In genomic region chr17:31550389-31551056, GRCh38 we compare ENCODE assay signal across 8 cellular contexts.
DNase-seq lines count a peak whose midpoint lies in the region; ATAC-seq, FAIRE-seq and TF ChIP-seq lines count a peak whose summit lies in the region.

No MANE protein-coding gene starts in this region.

- no peaks in the 10 kb centered on the region for H3K9me3 ChIP-seq in K562 (replicated peaks; ENCODE audit: control insufficient read depth, insufficient read depth, low read depth, low read length)
- no peaks in the 10 kb centered on the region for H3K9me3 ChIP-seq in mesenchymal stem cell (ENCODE audit: control insufficient read depth, low read length)
- no peaks in the 10 kb centered on the region for H3K9me3 ChIP-seq in aorta (ENCODE audit: control insufficient read depth, low read length)

- intact Hi-C loops in Calu3 (cut with micrococcal nuclease; ENCODE audit: unreplicated experiment), result no loop called here
- intact Hi-C loops in K562 (cut with micrococcal nuclease), result no loop called here
- intact Hi-C loops in aorta (cut with DNase I), result loop anchor here in 1 of 2 donors (10.0 kb wide), 1 partner anchor 354 kb away; the partner anchor contains the start of gene UTP6

- no peak overlapping the region for H3K18ac ChIP-seq in mesenchymal stem cell (ENCODE audit: low read depth in 1 of 2, low read length in 2 of 2)

- H3K4me2 ChIP-seq in K562 (ENCODE audit: insufficient read depth, low read length), result peak overlapping the region; percentile 78
- peak overlapping the region; percentile 61 for H3K4me2 ChIP-seq in mesenchymal stem cell (ENCODE audit: low read length, poor library complexity, severe bottlenecking)

- no peaks in the 10 kb centered on the region for H3K79me1 ChIP-seq in mesenchymal stem cell (replicated peaks; ENCODE audit: low read length, poor library complexity, severe bottlenecking)

- peak overlapping the region; percentile 69 for H3K27ac Mint-ChIP-seq in Calu3 (ENCODE audit: unreplicated experiment)

- H3K79me2 ChIP-seq in K562 (ENCODE audit: control insufficient read depth, insufficient read depth, low read length), result peaks cover 7% of the 10 kb centered on the region; the same call in 2 of the 3 replicates

- H3K9ac ChIP-seq in K562 (ENCODE audit: insufficient read depth in 1 of 2, low read depth in 2 of 2, low read length in 2 of 2), result peak overlapping the region; percentile 63 to 88; a peak in 3 of 4 replicates
- H3K9ac ChIP-seq in mesenchymal stem cell (ENCODE audit: low read length), result peak overlapping the region; percentile 93

- peaks cover 9% of the 10 kb centered on the region for H3K4me1 Mint-ChIP-seq in Calu3 (ENCODE audit: low read depth, unreplicated experiment)

- WGBS in K562 (ENCODE audit: insufficient coverage, low coverage, missing lambda C conversion rate), result 6% methylated on average over 17 of the region's 17 CpGs
- 17% methylated on average over 17 of the region's 17 CpGs for WGBS in mesenchymal stem cell
- WGBS in aorta, 2 donors, result 16 to 17% methylated on average over 17 of the region's 17 CpGs

- 0 out of 2 replicates have a peak, but pooled peaks cover 3% of the 10 kb centered on the region for H4K20me1 ChIP-seq in K562 (replicated peaks; ENCODE audit: control insufficient read depth, insufficient read depth, low read length)

- no peak overlapping the region for H3K14ac ChIP-seq in mesenchymal stem cell (ENCODE audit: low read length in 2 of 2)

- no peaks in the 10 kb centered on the region for H3K9me3 Mint-ChIP-seq in Calu3 (ENCODE audit: low read depth, unreplicated experiment)

- ATAC-seq in K562, result no peak
- ATAC-seq in aorta (ENCODE audit: low FRiP score), result peak; percentile 12
- no peak for ATAC-seq in GM19351 (IDR thresholded peaks at IDR 0.05; ENCODE audit: unreplicated experiment)
- ATAC-seq in GM21526 (IDR thresholded peaks at IDR 0.05; ENCODE audit: low FRiP score, unreplicated experiment), result no peak

- TF ChIP-seq EP300 in Ishikawa (IDR thresholded peaks at IDR 0.05; ENCODE audit: borderline replicate concordance) (no peak; the same call in 1 of the 2 replicates), K562 (IDR thresholded peaks at IDR 0.05; ENCODE audit: low read length) (no peak)

- H2AFZ ChIP-seq in K562 (ENCODE audit: low read depth, low read length), result peak overlapping the region; percentile 79
- no peak overlapping the region for H2AFZ ChIP-seq in mesenchymal stem cell (ENCODE audit: low read depth, low read length)

- peaks cover 7 to 13% of the 10 kb centered on the region in 2 experiments; a peak in 4 of 5 replicates for H3K27me3 ChIP-seq in K562 (ENCODE audit: control insufficient read depth in 2 of 2, insufficient read depth in 2 of 2, low read length in 2 of 2)
- H3K27me3 ChIP-seq in mesenchymal stem cell (ENCODE audit: control insufficient read depth in 1 of 2, insufficient read depth in 1 of 2, low read length in 2 of 2), result no peaks in the 10 kb centered on the region
- no peaks in the 10 kb centered on the region for H3K27me3 ChIP-seq in aorta (ENCODE audit: control insufficient read depth in 1 of 2, insufficient read depth in 2 of 2, low read length in 1 of 2)

- H3K27ac ChIP-seq in K562 (ENCODE audit: extremely low read depth, low read depth, low read length) (peak overlapping the region; percentile 54; the same call in 2 of the 3 replicates), mesenchymal stem cell (ENCODE audit: low read length, poor library complexity, severe bottlenecking) (no peak overlapping the region), aorta (ENCODE audit: low read depth in 1 of 2, low read length in 2 of 2) (peak overlapping the region in 1 of 2 donors; percentile 46)

- H3K9me1 ChIP-seq in K562 (ENCODE audit: control insufficient read depth, insufficient read depth, low read length), result no peaks in the 10 kb centered on the region

- H3K4ac ChIP-seq in mesenchymal stem cell (ENCODE audit: low read depth in 1 of 2, low read length in 2 of 2), result no peak overlapping the region

- POLR2A ChIA-PET in K562 (lab: Yijun Ruan, JAX), result no interaction called here

- H2BK5ac ChIP-seq in mesenchymal stem cell (ENCODE audit: low read depth, low read length, poor library complexity, severe bottlenecking), result no peak overlapping the region

- CTCF ChIA-PET in Calu3 (lab: Charles Lee), result interaction anchor here (0.6 to 1.5 kb wide), 2 partner anchors 292 to 496 kb away, joined by 4 read pairs; no protein-coding TSS in a partner anchor
- CTCF ChIA-PET in K562 (lab: Yijun Ruan, JAX; ENCODE audit: low intra/inter-chr PET ratio), result interaction anchor here (1.3 kb wide), 1 partner anchor 9 kb away, joined by 4 read pairs; no protein-coding TSS in a partner anchor

- no peak for TF ChIP-seq POLR2A in K562 (conservative IDR thresholded peaks at IDR 0.05)

- H2BK12ac ChIP-seq in mesenchymal stem cell (ENCODE audit: low read length in 2 of 2), result peak overlapping the region in 1 of 2 experiments; percentile 47

- H4K91ac ChIP-seq in mesenchymal stem cell (ENCODE audit: low read length), result no peak overlapping the region

- BruUV-seq in Calu3 (replicated peaks; lab: Mats Ljungman, UMichigan) (no TSS peak), K562 (replicated peaks; lab: Mats Ljungman, UMichigan) (no TSS peak)

- peaks cover 3 to 9% of the 10 kb centered on the region in 2 experiments; a peak in 4 of 5 replicates for H3K4me1 ChIP-seq in K562 (replicated peaks in 1 of 2; ENCODE audit: control insufficient read depth in 2 of 2, insufficient read depth in 2 of 2, low read length in 2 of 2)
- peaks cover 6% of the 10 kb centered on the region for H3K4me1 ChIP-seq in mesenchymal stem cell (ENCODE audit: control insufficient read depth, insufficient read depth, low read depth, low read length)
- H3K4me1 ChIP-seq in aorta (ENCODE audit: control insufficient read depth in 1 of 2, insufficient read depth in 2 of 2, low read length in 2 of 2), result no peaks in the 10 kb centered on the region

- H3K36me3 ChIP-seq in K562 (ENCODE audit: control insufficient read depth, insufficient read depth, low read length) (no peaks in the 10 kb centered on the region), mesenchymal stem cell (ENCODE audit: control insufficient read depth in 1 of 2, insufficient read depth in 2 of 2, low read depth in 1 of 2, low read length in 2 of 2) (no peaks in the 10 kb centered on the region), aorta (ENCODE audit: control insufficient read depth in 1 of 2, insufficient read depth in 2 of 2, low read length in 1 of 2) (no peaks in the 10 kb centered on the region)

- H2AK5ac ChIP-seq in mesenchymal stem cell (ENCODE audit: low read length, severe bottlenecking), result no peak overlapping the region

- in situ Hi-C loops in K562 (cut with MboI), result loop anchor here (5.0 kb wide), 1 partner anchor 297 kb away; no protein-coding TSS in a partner anchor

- DNase-seq in Calu3 (no peak), K562 (ENCODE audit: extremely low read depth in 1 of 4, low spot score in 3 of 4) (no peak), mesenchymal stem cell (peak; percentile 56), aorta (no peak), H4 (ENCODE audit: low spot score) (no peak)

- H4K8ac ChIP-seq in mesenchymal stem cell (ENCODE audit: low read length), result peak overlapping the region; percentile 19

- H3K23ac ChIP-seq in mesenchymal stem cell (ENCODE audit: low read length in 2 of 2), result no peak overlapping the region

- no peak for TF ChIP-seq CTCF in Calu3 (IDR thresholded peaks at IDR 0.05; ENCODE audit: unreplicated experiment)
- no peak for TF ChIP-seq CTCF in K562 (IDR thresholded peaks at IDR 0.05 in 2 of 3, conservative IDR thresholded peaks at IDR 0.05 in 1 of 3; ENCODE audit: insufficient read depth in 2 of 3, low read depth in 1 of 3, low read length in 3 of 3)

- no peak overlapping the region for H2BK120ac ChIP-seq in mesenchymal stem cell (ENCODE audit: low read depth, low read length)

- H3K36me3 Mint-ChIP-seq in Calu3 (ENCODE audit: insufficient read depth, unreplicated experiment), result peaks cover 33% of the 10 kb centered on the region

- no peaks in the 10 kb centered on the region for H3K27me3 Mint-ChIP-seq in Calu3 (ENCODE audit: unreplicated experiment)

- H2BK15ac ChIP-seq in mesenchymal stem cell (ENCODE audit: low read depth, poor library complexity, severe bottlenecking), result no peak overlapping the region

- H3K4me3 ChIP-seq in K562 (peak overlapping the region; percentile 97), mesenchymal stem cell (ENCODE audit: insufficient read depth in 1 of 2, low read depth in 1 of 2, low read length in 2 of 2) (peak overlapping the region; percentile 49 to 82), aorta (ENCODE audit: low read length in 2 of 2) (peak overlapping the region; percentile 16 to 52)

- peak overlapping the region; percentile 84 for H3K4me3 Mint-ChIP-seq in Calu3 (ENCODE audit: low read depth, unreplicated experiment)

- TF ChIP-seq RAD21 in Ishikawa (IDR thresholded peaks at IDR 0.05; ENCODE audit: low read depth) (peak; percentile 7; the same call in 1 of the 2 replicates), K562 (CRISPR knock-in tag; conservative IDR thresholded peaks at IDR 0.05 in 1 of 2, IDR thresholded peaks at IDR 0.05 in 1 of 2) (no peak)

- no peak for FAIRE-seq in K562 (lab: Jason Lieb, UNC)

TF ChIP-seq in Ishikawa, 13 proteins besides CTCF, POLR2A, EP300 and RAD21:
- peak; percentile 38; the same call in 1 of the 2 replicates for TF ChIP-seq MAX (IDR thresholded peaks at IDR 0.05)
- TF ChIP-seq FOXM1 (IDR thresholded peaks at IDR 0.05; ENCODE audit: borderline replicate concordance, low read depth), result no peak

TF ChIP-seq in K562, 482 proteins besides CTCF, POLR2A, EP300 and RAD21 (continues in another document):
- TF ChIP-seq TFAM (CRISPR knock-in tag; conservative IDR thresholded peaks at IDR 0.05) (no peak), DDX20 (tag; IDR thresholded peaks at IDR 0.05; ENCODE audit: low read depth) (no peak), OTX1 (CRISPR knock-in tag; IDR thresholded peaks at IDR 0.05) (no peak)
- TF ChIP-seq, protein P1, sequence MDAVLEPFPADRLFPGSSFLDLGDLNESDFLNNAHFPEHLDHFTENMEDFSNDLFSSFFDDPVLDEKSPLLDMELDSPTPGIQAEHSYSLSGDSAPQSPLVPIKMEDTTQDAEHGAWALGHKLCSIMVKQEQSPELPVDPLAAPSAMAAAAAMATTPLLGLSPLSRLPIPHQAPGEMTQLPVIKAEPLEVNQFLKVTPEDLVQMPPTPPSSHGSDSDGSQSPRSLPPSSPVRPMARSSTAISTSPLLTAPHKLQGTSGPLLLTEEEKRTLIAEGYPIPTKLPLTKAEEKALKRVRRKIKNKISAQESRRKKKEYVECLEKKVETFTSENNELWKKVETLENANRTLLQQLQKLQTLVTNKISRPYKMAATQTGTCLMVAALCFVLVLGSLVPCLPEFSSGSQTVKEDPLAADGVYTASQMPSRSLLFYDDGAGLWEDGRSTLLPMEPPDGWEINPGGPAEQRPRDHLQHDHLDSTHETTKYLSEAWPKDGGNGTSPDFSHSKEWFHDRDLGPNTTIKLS (IDR thresholded peaks at IDR 0.05; ENCODE audit: borderline replicate concordance, low read depth), result peak; percentile 71; the same call in 1 of the 2 replicates

Comparison
In these comparisons a context has a peak if more than half of its experiments do, and no peak if none do; other contexts are left out.
1. H3K4me3 ChIP-seq: peak in every context shown above with its lines; median percentile 97 in K562; 66 in mesenchymal stem cell; 34 in aorta.